In the genomic region with DNA sequence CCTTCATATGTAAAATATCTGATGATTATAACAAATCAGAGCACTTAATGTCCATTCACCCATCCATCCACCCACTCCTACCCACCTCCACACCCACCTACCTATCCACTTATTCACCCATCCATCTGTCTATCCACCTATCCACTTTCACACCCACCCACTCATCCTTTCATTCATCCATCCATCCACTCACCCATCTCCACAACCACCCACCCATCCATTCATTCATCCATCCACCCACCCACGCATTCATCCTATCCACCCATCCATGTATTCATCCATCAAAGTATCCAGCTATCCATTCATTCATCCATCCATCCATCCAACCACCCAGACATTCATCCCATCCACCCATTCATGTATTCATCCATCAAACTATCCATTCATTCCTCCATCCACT, we compare ENCODE assay signal across 1 cellular context.
TF ChIP-seq lines count a peak whose summit lies in the region.

No MANE protein-coding gene starts in this region.

TF ChIP-seq in HEK293, 187 proteins besides CTCF, POLR2A, EP300 and RAD21 (continued from another document):
- TF ChIP-seq, protein P1, sequence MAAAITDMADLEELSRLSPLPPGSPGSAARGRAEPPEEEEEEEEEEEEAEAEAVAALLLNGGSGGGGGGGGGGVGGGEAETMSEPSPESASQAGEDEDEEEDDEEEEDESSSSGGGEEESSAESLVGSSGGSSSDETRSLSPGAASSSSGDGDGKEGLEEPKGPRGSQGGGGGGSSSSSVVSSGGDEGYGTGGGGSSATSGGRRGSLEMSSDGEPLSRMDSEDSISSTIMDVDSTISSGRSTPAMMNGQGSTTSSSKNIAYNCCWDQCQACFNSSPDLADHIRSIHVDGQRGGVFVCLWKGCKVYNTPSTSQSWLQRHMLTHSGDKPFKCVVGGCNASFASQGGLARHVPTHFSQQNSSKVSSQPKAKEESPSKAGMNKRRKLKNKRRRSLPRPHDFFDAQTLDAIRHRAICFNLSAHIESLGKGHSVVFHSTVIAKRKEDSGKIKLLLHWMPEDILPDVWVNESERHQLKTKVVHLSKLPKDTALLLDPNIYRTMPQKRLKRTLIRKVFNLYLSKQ (tag by site-specific recombination; IDR thresholded peaks at IDR 0.05; ENCODE audit: borderline replicate concordance) = no peak
- peak; percentile 52; the same call in 1 of the 2 replicates for TF ChIP-seq ZNF366 (tag by site-specific recombination; conservative IDR thresholded peaks at IDR 0.05)
- TF ChIP-seq ZNF391 (tag by site-specific recombination; IDR thresholded peaks at IDR 0.05; ENCODE audit: borderline replicate concordance, low read depth) = no peak
- TF ChIP-seq ZNF184 (tag by site-specific recombination; IDR thresholded peaks at IDR 0.05) = no peak
- TF ChIP-seq, protein P2, sequence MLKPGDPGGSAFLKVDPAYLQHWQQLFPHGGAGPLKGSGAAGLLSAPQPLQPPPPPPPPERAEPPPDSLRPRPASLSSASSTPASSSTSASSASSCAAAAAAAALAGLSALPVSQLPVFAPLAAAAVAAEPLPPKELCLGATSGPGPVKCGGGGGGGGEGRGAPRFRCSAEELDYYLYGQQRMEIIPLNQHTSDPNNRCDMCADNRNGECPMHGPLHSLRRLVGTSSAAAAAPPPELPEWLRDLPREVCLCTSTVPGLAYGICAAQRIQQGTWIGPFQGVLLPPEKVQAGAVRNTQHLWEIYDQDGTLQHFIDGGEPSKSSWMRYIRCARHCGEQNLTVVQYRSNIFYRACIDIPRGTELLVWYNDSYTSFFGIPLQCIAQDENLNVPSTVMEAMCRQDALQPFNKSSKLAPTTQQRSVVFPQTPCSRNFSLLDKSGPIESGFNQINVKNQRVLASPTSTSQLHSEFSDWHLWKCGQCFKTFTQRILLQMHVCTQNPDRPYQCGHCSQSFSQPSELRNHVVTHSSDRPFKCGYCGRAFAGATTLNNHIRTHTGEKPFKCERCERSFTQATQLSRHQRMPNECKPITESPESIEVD (tag by site-specific recombination; IDR thresholded peaks at IDR 0.05) = no peak
- TF ChIP-seq ZNF544 (tag by site-specific recombination; IDR thresholded peaks at IDR 0.05) = no peak
- TF ChIP-seq EGR2 (tag by site-specific recombination; IDR thresholded peaks at IDR 0.05; ENCODE audit: low read depth) = peak; percentile 85
- TF ChIP-seq ZFHX2 (tag by site-specific recombination; conservative IDR thresholded peaks at IDR 0.05) = peak; percentile 63
- TF ChIP-seq ZNF660 (tag by site-specific recombination; IDR thresholded peaks at IDR 0.05) = no peak
